In genomic region chr4:11805837-11806236, GRCh38 we compare ENCODE assay signal across 8 cellular contexts.
DNase-seq lines count a peak whose midpoint lies in the region; ATAC-seq and TF ChIP-seq lines count a peak whose summit lies in the region.

No MANE protein-coding gene starts in this region.

- no peaks in the 10 kb centered on the region for H3K27me3 ChIP-seq in KMS-11 (ENCODE audit: insufficient read depth, low read depth)
- H3K27me3 ChIP-seq in ascending aorta = no peaks in the 10 kb centered on the region

- no peaks in the 10 kb centered on the region for H3K36me3 ChIP-seq in KMS-11 (ENCODE audit: insufficient read depth)
- no peaks in the 10 kb centered on the region for H3K36me3 ChIP-seq in ascending aorta

- in situ Hi-C loops in astrocyte of the cerebellum (cut with HindIII; ENCODE audit: low sequenced_read_pairs) = no loop called here

- no peaks in the 10 kb centered on the region for H3K9me3 ChIP-seq in ascending aorta

- ATAC-seq in left colon (peak; percentile 73), GM18870 (IDR thresholded peaks at IDR 0.05; ENCODE audit: unreplicated experiment) (no peak)

- H2AFZ ChIP-seq in KMS-11 (ENCODE audit: low read depth) = no peak overlapping the region

- H3K27ac ChIP-seq in KMS-11 (no peak overlapping the region), ascending aorta (no peak overlapping the region)

- DNase-seq in GM20000 (ENCODE audit: low spot score) = peak; percentile 3
- peak; percentile 6 for DNase-seq in astrocyte of the cerebellum (ENCODE audit: low read depth)
- DNase-seq in left colon = no peak
- DNase-seq in ascending aorta (ENCODE audit: low spot score in 2 of 2) = no peak
- no peak for DNase-seq in stimulated activated CD4-positive, alpha-beta T cell treated with anti-CD3 and anti-CD28 coated beads, Interleukin-12 subunit alpha, Interleukin-12 subunit beta, amount 100 ng/mL, for 4 hours
- no peak for DNase-seq in NCI-H1436 treated with DMSO at 0.1 percent for 48 hours (lab: John Stamatoyannopoulos, UW)

- intact Hi-C loops in left colon (cut with DNase I, micrococcal nuclease) = no loop called here
- intact Hi-C loops in ascending aorta (cut with DNase I) = no loop called here

- TF ChIP-seq CTCF in GM20000 (IDR thresholded peaks at IDR 0.05; ENCODE audit: extremely low read depth, missing control alignments) (no peak), KMS-11 (conservative IDR thresholded peaks at IDR 0.05; ENCODE audit: low read depth, low read length) (peak; percentile 40; the same call in 1 of the 2 replicates), astrocyte of the cerebellum (IDR thresholded peaks at IDR 0.05; ENCODE audit: low read depth, low read length, missing control alignments) (peak; percentile 55), ascending aorta (IDR thresholded peaks at IDR 0.05) (peak in 1 of 3 experiments; percentile 18)

- H3K4me1 ChIP-seq in KMS-11 (ENCODE audit: low read depth, poor library complexity, severe bottlenecking) (no peaks in the 10 kb centered on the region), ascending aorta (no peaks in the 10 kb centered on the region)

- H3K9ac ChIP-seq in KMS-11 = no peak overlapping the region

- H3K4me2 ChIP-seq in KMS-11 = no peak overlapping the region

- H3K79me2 ChIP-seq in KMS-11 (ENCODE audit: insufficient read depth, low read depth) = no peaks in the 10 kb centered on the region

- no peaks in the 10 kb centered on the region for H4K20me1 ChIP-seq in KMS-11 (ENCODE audit: insufficient read depth)

- H3K4me3 ChIP-seq in KMS-11 (IDR thresholded peaks at IDR 0.05; ENCODE audit: insufficient read depth, low read depth, low read length) (no peak overlapping the region), astrocyte of the cerebellum (ENCODE audit: low read depth, low read length) (no peak overlapping the region), ascending aorta (no peak overlapping the region)

Comparison
In these comparisons a context has a peak if more than half of its experiments do, and no peak if none do; other contexts are left out.
1. DNase-seq: peak in GM20000 (single experiment) and astrocyte of the cerebellum (single experiment); none in left colon (0 of 2), ascending aorta (0 of 2), stimulated activated CD4-positive, alpha-beta T cell treated with anti-CD3 and anti-CD28 coated beads, Interleukin-12 subunit alpha, Interleukin-12 subunit beta, amount 100 ng/mL, for 4 hours (single experiment) and NCI-H1436 treated with DMSO at 0.1 percent for 48 hours (single experiment).